12 cellular contexts compared by ENCODE assay signal in the genomic region with DNA sequence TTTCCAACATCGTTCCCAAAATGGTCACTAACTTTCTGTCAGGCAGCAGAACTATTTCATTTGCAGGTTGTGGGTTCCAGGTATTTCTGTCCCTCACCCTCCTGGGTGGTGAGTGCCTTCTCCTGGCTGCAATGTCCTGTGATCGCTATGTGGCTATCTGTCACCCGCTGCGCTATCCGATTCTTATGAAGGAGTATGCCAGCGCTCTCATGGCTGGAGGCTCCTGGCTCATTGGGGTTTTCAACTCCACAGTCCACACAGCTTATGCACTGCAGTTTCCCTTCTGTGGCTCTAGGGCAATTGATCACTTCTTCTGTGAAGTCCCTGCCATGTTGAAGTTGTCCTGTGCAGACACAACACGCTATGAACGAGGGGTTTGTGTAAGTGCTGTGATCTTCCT. TPM values are rescaled to one million over a fixed set of nuclear protein-coding genes. Genes with fewer than 3 reads are reported as not detected.
"Had no signal": no experiment of that assay in that cellular context is flagged by ENCODE, and none has a peak within 500 bp of the region (broad histone marks: within the 10 kb centered on the region; RNA-seq: fewer than 3 reads in every experiment).

No MANE protein-coding gene starts in this region.

- H3K36me3 ChIP-seq: HAP-1 had no signal

- H3K9me3 ChIP-seq: HAP-1 had no signal

- H3K27ac Mint-ChIP-seq: GM23338, H9, HFFc6 had no signal

- H3K27ac ChIP-seq: GM23248 had no signal

- FAIRE-seq: H1, H54 had no signal

- H3K4me1 ChIP-seq: HAP-1 had no signal

- ATAC-seq: GM23338, HCT116 had no signal

- H3K4me3 ChIP-seq: GM23248, GM23338, HAP-1 had no signal

- H3K4me2 ChIP-seq: GM23338 had no signal

- H3K4me1 Mint-ChIP-seq: GM23338, H9 had no signal

- H2AFZ ChIP-seq: GM23248, GM23338 had no signal

- H3K9ac ChIP-seq: GM23248 had no signal

- H3K4me3 Mint-ChIP-seq: GM23338, H9, HFFc6 had no signal

- DNase-seq: GM23248, GOT3, H7, H9, HCEC 1CT, HFFc6 had no signal

RNA-seq across cellular contexts. Expression of a gene that starts 9.3 kb away (rescaled TPM):
- total RNA-seq: GM23248, GM23338, H1, H4, H7, H9, HFFc6 had no signal
- polyA plus RNA-seq: GM23248, GM23338, H1 had no signal

RNA-seq across cellular contexts. Expression of a gene that starts 13.9 kb away (rescaled TPM):
- total RNA-seq: GM23248, GM23338, H1, H7, H9, HFFc6 had no signal
- polyA plus RNA-seq: GM23248, GM23338, H1 had no signal

RNA-seq across cellular contexts. Expression of a gene that starts 14.7 kb away (rescaled TPM):
- total RNA-seq: GM23248, GM23338, H1, H4, H7, HFFc6 had no signal
- polyA plus RNA-seq: GM23248, GM23338, H1 had no signal

RNA-seq across cellular contexts. Expression of a gene that starts 31.0 kb away (rescaled TPM):
- total RNA-seq: GM23248, H1, H4, H7, H9, HFFc6 had no signal
- polyA plus RNA-seq: GM23248, GM23338, H1 had no signal

RNA-seq across cellular contexts. Expression of a gene that starts 38.6 kb away (rescaled TPM):
- total RNA-seq: GM23248, H4, H7, H9, HFFc6 had no signal
- polyA plus RNA-seq: GM23248, GM23338 had no signal
